8 cellular contexts compared by ENCODE assay signal in genomic region chr4:168831919-168832745, GRCh38.
DNase-seq lines count a peak whose midpoint lies in the region; ATAC-seq and TF ChIP-seq lines count a peak whose summit lies in the region.

No MANE protein-coding gene starts in this region.

- H3K27ac ChIP-seq in KOPT-K1 (ENCODE audit: low read depth, low read length, poor library complexity, severe bottlenecking) = peak overlapping the region; percentile 59
- H3K27ac ChIP-seq in body of pancreas = peak overlapping the region in 3 of 4 donors; percentile 66 to 73 (median 68)
- H3K27ac ChIP-seq in iPS-18a (ENCODE audit: low read length) = peak overlapping the region; percentile 78

- ATAC-seq in GM21786 (IDR thresholded peaks at IDR 0.05; ENCODE audit: unreplicated experiment) (peak; percentile 89), body of pancreas (peak; percentile 91)

- peak; percentile 69 to 77 (median 75) for TF ChIP-seq POLR2A in body of pancreas (IDR thresholded peaks at IDR 0.05)

- no peak for TF ChIP-seq CTCF in body of pancreas (IDR thresholded peaks at IDR 0.05)

- H3K9me3 ChIP-seq in KOPT-K1 (ENCODE audit: insufficient read depth, low read length, poor library complexity, severe bottlenecking) (no peaks in the 10 kb centered on the region), body of pancreas (no peaks in the 10 kb centered on the region), iPS-18a (ENCODE audit: control insufficient read depth, low read depth, low read length) (no peaks in the 10 kb centered on the region), skeletal muscle satellite cell (replicated peaks; ENCODE audit: low read length) (no peaks in the 10 kb centered on the region)

- peak overlapping the region; percentile 89 for H3K9ac ChIP-seq in iPS-18a (ENCODE audit: low read length)
- peak overlapping the region; percentile 97 for H3K9ac ChIP-seq in skeletal muscle satellite cell (ENCODE audit: low read depth, low read length)

- H3K4me3 ChIP-seq in body of pancreas (peak overlapping the region; percentile 60 to 66), iPS-18a (ENCODE audit: low read length) (peak overlapping the region; percentile 86), skeletal muscle satellite cell (ENCODE audit: low read length) (peak overlapping the region; percentile 78)

- no peaks in the 10 kb centered on the region for H3K36me3 ChIP-seq in KOPT-K1 (ENCODE audit: insufficient read depth, low read length)
- H3K36me3 ChIP-seq in body of pancreas (replicated peaks in 1 of 2; ENCODE audit: insufficient read depth in 1 of 2, low read depth in 2 of 2) = no peaks in the 10 kb centered on the region
- H3K36me3 ChIP-seq in iPS-18a (ENCODE audit: control insufficient read depth, low read depth, low read length) = no peaks in the 10 kb centered on the region
- H3K36me3 ChIP-seq in skeletal muscle satellite cell (ENCODE audit: insufficient read depth, low read length) = peaks cover 14% of the 10 kb centered on the region

- H3K4me1 ChIP-seq in body of pancreas (peaks cover 18% of the 10 kb centered on the region), iPS-18a (ENCODE audit: control insufficient read depth, low read depth, low read length) (peaks cover 13% of the 10 kb centered on the region), skeletal muscle satellite cell (ENCODE audit: control insufficient read depth, insufficient read depth, low read length) (peaks cover 22% of the 10 kb centered on the region)

- H3K27me3 ChIP-seq in body of pancreas = peaks cover 0 to 13% of the 10 kb centered on the region in 2 donors
- peaks cover 20% of the 10 kb centered on the region for H3K27me3 ChIP-seq in iPS-18a (ENCODE audit: control insufficient read depth, insufficient read depth, low read length)
- H3K27me3 ChIP-seq in skeletal muscle satellite cell (ENCODE audit: control insufficient read depth, insufficient read depth, low read length) = no peaks in the 10 kb centered on the region

- in situ Hi-C loops in G401 (cut with HindIII; ENCODE audit: low sequenced_read_pairs) = no loop called here

- intact Hi-C loops in body of pancreas (cut with DNase I) = no loop called here

- WGBS in body of pancreas, 2 donors = 0% methylated on average over 34 to 68 of the region's 68 CpGs

- peak overlapping the region; percentile 93 for H3K4me2 ChIP-seq in skeletal muscle satellite cell (ENCODE audit: low read length)

- DNase-seq in G401 (ENCODE audit: low spot score) (peak; percentile 80), T1000 (lab: John Stamatoyannopoulos, UW) (peak; percentile 44), body of pancreas (peak; percentile 75 to 85 (median 82)), DMS114 treated with DMSO at 0.1 percent for 48 hours (lab: John Stamatoyannopoulos, UW; ENCODE audit: unreplicated experiment) (no peak)
